ENCODE assay signal across 1 cellular context in genomic region chr1:10021992-10022391, GRCh38. TPM values are rescaled to one million over a fixed set of nuclear protein-coding genes. Genes with fewer than 3 reads are reported as not detected.
"Had no signal": no experiment of that assay in that cellular context is flagged by ENCODE, and none has a peak within 500 bp of the region (broad histone marks: within the 10 kb centered on the region; RNA-seq: fewer than 3 reads in every experiment).

No MANE protein-coding gene starts in this region.

RNA-seq across cellular contexts. Expression of gene RBP7, which starts 25.0 kb away (rescaled TPM):
- polyA plus RNA-seq: naive thymus-derived CD4-positive, alpha-beta T cell had no signal
